ENCODE assay signal across 13 cellular contexts in the genomic region with DNA sequence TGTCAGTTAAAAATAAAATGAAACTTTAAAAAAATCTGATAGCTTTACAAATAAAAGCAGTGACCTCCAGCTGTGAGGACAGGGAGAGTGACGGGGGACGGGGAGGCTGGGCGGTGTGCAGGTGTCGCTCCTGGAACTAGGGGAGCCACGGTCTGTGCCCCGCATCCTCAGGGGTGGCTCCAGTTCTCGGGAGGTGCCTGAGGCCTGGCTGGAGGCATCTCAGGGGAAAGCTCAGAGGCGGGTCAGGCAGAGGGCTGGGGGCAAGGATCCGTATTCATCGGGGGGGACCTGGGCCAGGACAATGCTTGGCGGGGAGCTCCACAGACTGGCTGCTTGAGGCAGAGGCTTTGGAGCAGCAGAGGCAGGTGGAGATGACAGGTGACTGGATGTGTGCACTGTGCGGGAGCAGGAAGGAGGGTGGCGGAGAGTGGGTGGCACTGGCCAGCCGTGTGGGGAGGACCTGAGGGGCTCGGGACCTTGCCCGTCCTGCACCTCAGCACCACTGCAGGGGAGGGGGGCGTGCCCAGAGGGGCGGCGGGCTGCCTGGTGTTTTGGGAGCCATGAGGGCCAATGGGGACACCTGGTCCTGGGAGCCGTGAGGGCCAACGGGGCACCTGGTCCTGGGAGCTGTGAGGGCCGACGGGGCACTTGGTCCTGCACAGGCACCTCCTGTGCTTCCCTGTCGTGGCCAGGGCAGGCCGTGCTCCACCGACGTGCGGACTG. TPM values are rescaled to one million over a fixed set of nuclear protein-coding genes. Genes with fewer than 3 reads are reported as not detected.
DNase-seq lines count a peak whose midpoint lies in the region; ATAC-seq and TF ChIP-seq lines count a peak whose summit lies in the region.
"Had no signal": no experiment of that assay in that cellular context is flagged by ENCODE, and none has a peak within 500 bp of the region (broad histone marks: within the 10 kb centered on the region; RNA-seq: fewer than 3 reads in every experiment).

No MANE protein-coding gene starts in this region.

- POLR2A ChIA-PET in HEK293 (lab: Yijun Ruan, JAX), result no interaction called here

- H3K27ac ChIP-seq in HEK293 (ENCODE audit: extremely low read depth, low read depth, low read length), result no peak overlapping the region
- peak overlapping the region; percentile 98 to 99 (median 98) for H3K27ac ChIP-seq in body of pancreas
- peak overlapping the region; percentile 74 to 96 (median 94) for H3K27ac ChIP-seq in stomach

- no peak overlapping the region for H3K4me3 Mint-ChIP-seq in mesothelial cell of epicardium

- DNase-seq in body of pancreas, result peak; percentile 71 to 84 (median 81)
- DNase-seq in mesothelial cell of epicardium (ENCODE audit: low spot score in 2 of 2, unreplicated experiment in 2 of 2), result no peak
- DNase-seq in stomach, result no peak
- no peak for DNase-seq in RKO (ENCODE audit: low spot score)
- no peak for DNase-seq in T-helper 1 cell
- DNase-seq in NCI-H82 treated with DMSO at 0.1 percent for 48 hours (lab: John Stamatoyannopoulos, UW; ENCODE audit: unreplicated experiment), result no peak
- DNase-seq in NCI-H1092 (lab: John Stamatoyannopoulos, UW), result no peak
- DNase-seq: effector memory CD4-positive, alpha-beta T cell; NCI-H748 treated with DMSO at 0.1 percent for 48 hours; RPMI8226; T-cell had no signal

- peaks cover 6% of the 10 kb centered on the region for H3K36me3 Mint-ChIP-seq in mesothelial cell of epicardium

- intact Hi-C loops in body of pancreas (cut with DNase I), result no loop called here
- intact Hi-C loops in stomach (cut with DNase I; ENCODE audit: low total_unique reads), result no loop called here

- H3K4me3 ChIP-seq in HEK293 (ENCODE audit: low read depth, low read length), result no peak overlapping the region
- H3K4me3 ChIP-seq in body of pancreas, result no peak overlapping the region
- H3K4me3 ChIP-seq in stomach, result no peak overlapping the region
- H3K4me3 ChIP-seq: tibial nerve had no signal

- no peaks in the 10 kb centered on the region for H3K27me3 ChIP-seq in body of pancreas
- no peaks in the 10 kb centered on the region for H3K27me3 ChIP-seq in stomach
- H3K27me3 ChIP-seq: tibial nerve had no signal

- peak overlapping the region; percentile 85 for H3K27ac Mint-ChIP-seq in mesothelial cell of epicardium

- CTCF ChIA-PET in HEK293 (lab: Yijun Ruan, JAX), result interaction anchor here (0.7 to 0.8 kb wide), 3 partner anchors 23 to 40 kb away, joined by 3 read pairs; no protein-coding TSS in a partner anchor

- peak; percentile 20 for ATAC-seq in body of pancreas
- ATAC-seq: T-cell had no signal

- 26 to 46% methylated on average over 18 to 27 of the region's 28 CpGs for WGBS in body of pancreas, 2 donors
- WGBS in stomach, 5 donors, result 53 to 73% (median 63%) methylated on average over 20 to 28 of the region's 28 CpGs

- H3K4me1 Mint-ChIP-seq in mesothelial cell of epicardium, result peaks cover 82% of the 10 kb centered on the region

- H3K36me3 ChIP-seq in HEK293 (ENCODE audit: control insufficient read depth in 2 of 2, insufficient read depth in 1 of 2, low read length in 2 of 2) (peaks cover 0 to 21% of the 10 kb centered on the region in 2 experiments; a peak in 1 of 3 replicates), body of pancreas (replicated peaks in 1 of 2; ENCODE audit: insufficient read depth in 1 of 2, low read depth in 2 of 2) (no peaks in the 10 kb centered on the region), stomach (peaks cover 18 to 29% (median 19%) of the 10 kb centered on the region in 4 donors)

- peaks cover 3% of the 10 kb centered on the region; the same call in 1 of the 2 replicates for H3K4me1 ChIP-seq in HEK293 (ENCODE audit: control insufficient read depth, insufficient read depth, low read length)
- H3K4me1 ChIP-seq in body of pancreas, result peaks cover 94% of the 10 kb centered on the region
- peaks cover 78 to 95% (median 87%) of the 10 kb centered on the region in 4 donors for H3K4me1 ChIP-seq in stomach

- H3K9me3 Mint-ChIP-seq in mesothelial cell of epicardium, result no peaks in the 10 kb centered on the region
- H3K9me3 Mint-ChIP-seq: T-cell had no signal

- no peaks in the 10 kb centered on the region for H3K27me3 Mint-ChIP-seq in mesothelial cell of epicardium (ENCODE audit: low read depth)
- H3K27me3 Mint-ChIP-seq: T-cell had no signal

- TF ChIP-seq POLR2A in body of pancreas (IDR thresholded peaks at IDR 0.05) (peak in 1 of 3 donors; percentile 41), stomach (IDR thresholded peaks at IDR 0.05) (no peak)

- TF ChIP-seq EP300 in stomach (IDR thresholded peaks at IDR 0.05), result no peak

- no peak for TF ChIP-seq CTCF in HEK293 (tag by site-specific recombination; IDR thresholded peaks at IDR 0.05)
- no peak for TF ChIP-seq CTCF in body of pancreas (IDR thresholded peaks at IDR 0.05)
- no peak for TF ChIP-seq CTCF in mesothelial cell of epicardium (IDR thresholded peaks at IDR 0.05; ENCODE audit: unreplicated experiment)
- TF ChIP-seq CTCF in stomach (IDR thresholded peaks at IDR 0.05), result no peak

- H3K9me3 ChIP-seq in HEK293 (ENCODE audit: control insufficient read depth, insufficient read depth, low read depth, low read length) (no peaks in the 10 kb centered on the region), body of pancreas (no peaks in the 10 kb centered on the region), stomach (no peaks in the 10 kb centered on the region)
- H3K9me3 ChIP-seq: tibial nerve had no signal

TF ChIP-seq in HEK293, 187 proteins besides CTCF, POLR2A, EP300 and RAD21:
- TF ChIP-seq ZNF600 (tag by site-specific recombination; IDR thresholded peaks at IDR 0.05) (0 out of 2 replicates have a peak, but pooled peaks have one; percentile 18), ZNF555 (tag by site-specific recombination; conservative IDR thresholded peaks at IDR 0.05) (no peak), ZNF391 (tag by site-specific recombination; IDR thresholded peaks at IDR 0.05; ENCODE audit: borderline replicate concordance, low read depth) (no peak), KLF9 (tag by site-specific recombination; IDR thresholded peaks at IDR 0.05; ENCODE audit: low read depth) (peak; percentile 44; the same call in 1 of the 2 replicates), ZNF292 (tag by site-specific recombination; IDR thresholded peaks at IDR 0.05; ENCODE audit: borderline replicate concordance, low read depth) (no peak), ZSCAN23 (tag by site-specific recombination; IDR thresholded peaks at IDR 0.05) (no peak), WT1 (tag by site-specific recombination; IDR thresholded peaks at IDR 0.05) (no peak)
- TF ChIP-seq, protein P1, sequence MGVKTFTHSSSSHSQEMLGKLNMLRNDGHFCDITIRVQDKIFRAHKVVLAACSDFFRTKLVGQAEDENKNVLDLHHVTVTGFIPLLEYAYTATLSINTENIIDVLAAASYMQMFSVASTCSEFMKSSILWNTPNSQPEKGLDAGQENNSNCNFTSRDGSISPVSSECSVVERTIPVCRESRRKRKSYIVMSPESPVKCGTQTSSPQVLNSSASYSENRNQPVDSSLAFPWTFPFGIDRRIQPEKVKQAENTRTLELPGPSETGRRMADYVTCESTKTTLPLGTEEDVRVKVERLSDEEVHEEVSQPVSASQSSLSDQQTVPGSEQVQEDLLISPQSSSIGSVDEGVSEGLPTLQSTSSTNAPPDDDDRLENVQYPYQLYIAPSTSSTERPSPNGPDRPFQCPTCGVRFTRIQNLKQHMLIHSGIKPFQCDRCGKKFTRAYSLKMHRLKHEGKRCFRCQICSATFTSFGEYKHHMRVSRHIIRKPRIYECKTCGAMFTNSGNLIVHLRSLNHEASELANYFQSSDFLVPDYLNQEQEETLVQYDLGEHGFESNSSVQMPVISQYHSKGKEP (tag by site-specific recombination; IDR thresholded peaks at IDR 0.05), result no peak
- TF ChIP-seq, protein P2, sequence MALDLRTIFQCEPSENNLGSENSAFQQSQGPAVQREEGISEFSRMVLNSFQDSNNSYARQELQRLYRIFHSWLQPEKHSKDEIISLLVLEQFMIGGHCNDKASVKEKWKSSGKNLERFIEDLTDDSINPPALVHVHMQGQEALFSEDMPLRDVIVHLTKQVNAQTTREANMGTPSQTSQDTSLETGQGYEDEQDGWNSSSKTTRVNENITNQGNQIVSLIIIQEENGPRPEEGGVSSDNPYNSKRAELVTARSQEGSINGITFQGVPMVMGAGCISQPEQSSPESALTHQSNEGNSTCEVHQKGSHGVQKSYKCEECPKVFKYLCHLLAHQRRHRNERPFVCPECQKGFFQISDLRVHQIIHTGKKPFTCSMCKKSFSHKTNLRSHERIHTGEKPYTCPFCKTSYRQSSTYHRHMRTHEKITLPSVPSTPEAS (tag by site-specific recombination; IDR thresholded peaks at IDR 0.05), result no peak
- TF ChIP-seq, protein P3, sequence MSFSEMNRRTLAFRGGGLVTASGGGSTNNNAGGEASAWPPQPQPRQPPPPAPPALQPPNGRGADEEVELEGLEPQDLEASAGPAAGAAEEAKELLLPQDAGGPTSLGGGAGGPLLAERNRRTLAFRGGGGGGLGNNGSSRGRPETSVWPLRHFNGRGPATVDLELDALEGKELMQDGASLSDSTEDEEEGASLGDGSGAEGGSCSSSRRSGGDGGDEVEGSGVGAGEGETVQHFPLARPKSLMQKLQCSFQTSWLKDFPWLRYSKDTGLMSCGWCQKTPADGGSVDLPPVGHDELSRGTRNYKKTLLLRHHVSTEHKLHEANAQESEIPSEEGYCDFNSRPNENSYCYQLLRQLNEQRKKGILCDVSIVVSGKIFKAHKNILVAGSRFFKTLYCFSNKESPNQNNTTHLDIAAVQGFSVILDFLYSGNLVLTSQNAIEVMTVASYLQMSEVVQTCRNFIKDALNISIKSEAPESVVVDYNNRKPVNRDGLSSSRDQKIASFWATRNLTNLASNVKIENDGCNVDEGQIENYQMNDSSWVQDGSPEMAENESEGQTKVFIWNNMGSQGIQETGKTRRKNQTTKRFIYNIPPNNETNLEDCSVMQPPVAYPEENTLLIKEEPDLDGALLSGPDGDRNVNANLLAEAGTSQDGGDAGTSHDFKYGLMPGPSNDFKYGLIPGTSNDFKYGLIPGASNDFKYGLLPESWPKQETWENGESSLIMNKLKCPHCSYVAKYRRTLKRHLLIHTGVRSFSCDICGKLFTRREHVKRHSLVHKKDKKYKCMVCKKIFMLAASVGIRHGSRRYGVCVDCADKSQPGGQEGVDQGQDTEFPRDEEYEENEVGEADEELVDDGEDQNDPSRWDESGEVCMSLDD (tag by site-specific recombination; IDR thresholded peaks at IDR 0.05), result no peak

RNA-seq across cellular contexts. Expression of a gene that starts 13.2 kb away (rescaled TPM):
- total RNA-seq in body of pancreas, result 10 to 100 TPM; 31.9 to 46.5 TPM
- 23.9 to 24.7 TPM (median 24.2 TPM) in 3 replicates for total RNA-seq in mesothelial cell of epicardium
- 100 to 1,000 TPM in 1 of 5 donors, 10 to 100 TPM in 3, 1 to 10 TPM in 1; 8.5 to 167 (median 22.9) TPM for total RNA-seq in stomach
- polyA plus RNA-seq in stomach, result 10 to 100 TPM; 14.2 to 24.4 (median 22.7) TPM

Comparison
In these comparisons a context has a peak if more than half of its experiments do, and no peak if none do; other contexts are left out.
1. DNase-seq: peak in body of pancreas (4 of 4); none in mesothelial cell of epicardium (0 of 2), stomach (single experiment), RKO (single experiment), T-helper 1 cell (0 of 5), NCI-H82 treated with DMSO at 0.1 percent for 48 hours (single experiment) and NCI-H1092 (single experiment).